25 cellular contexts compared by ENCODE assay signal in genomic region chr6:116954938-116955337, GRCh38.
DNase-seq lines count a peak whose midpoint lies in the region; ATAC-seq, FAIRE-seq and TF ChIP-seq lines count a peak whose summit lies in the region.
"Had no signal": no experiment of that assay in that cellular context is flagged by ENCODE, and none has a peak within 500 bp of the region (broad histone marks: within the 10 kb centered on the region; RNA-seq: fewer than 3 reads in every experiment).

No MANE protein-coding gene starts in this region.

- H4K20me1 ChIP-seq in OCI-LY3 (ENCODE audit: insufficient read depth, low read length) (no peaks in the 10 kb centered on the region), HepG2 (ENCODE audit: insufficient read depth, low read length) (no peaks in the 10 kb centered on the region), OCI-LY7 (ENCODE audit: insufficient read depth, low read length) (no peaks in the 10 kb centered on the region; the same call in 1 of the 2 replicates)

- in situ Hi-C loops in HepG2 (cut with HindIII; ENCODE audit: extremely low pct_ligation_motif_present, low pct_unique_long_range_greater_than_20kb): loop anchor here (25.0 kb wide), 1 partner anchor 657 kb away; the partner anchor contains the start of gene GOPC

- peak in 1 of 2 experiments; percentile 65; a peak in 2 of 4 replicates for TF ChIP-seq EP300 in HepG2 (IDR thresholded peaks at IDR 0.05; ENCODE audit: low read depth in 2 of 2, low read length in 2 of 2)
- TF ChIP-seq EP300 in HepG2 (CRISPR knock-in tag; IDR thresholded peaks at IDR 0.05; ENCODE audit: borderline replicate concordance): no peak

- no peaks in the 10 kb centered on the region for H3K9me3 ChIP-seq in Caco-2
- no peaks in the 10 kb centered on the region for H3K9me3 ChIP-seq in OCI-LY3 (ENCODE audit: insufficient read depth, low read length)
- no peaks in the 10 kb centered on the region for H3K9me3 ChIP-seq in HepG2 (ENCODE audit: low read length)
- H3K9me3 ChIP-seq in OCI-LY7 (ENCODE audit: low read length): no peaks in the 10 kb centered on the region
- H3K9me3 ChIP-seq: adrenal gland had no signal

- POLR2A ChIA-PET in Caco-2 (lab: Charles Lee): no interaction called here
- POLR2A ChIA-PET in HepG2 (lab: Yijun Ruan, JAX): no interaction called here
- POLR2A ChIA-PET in OCI-LY7 (lab: Charles Lee): no interaction called here

- BruUV-seq in Caco-2 (replicated peaks; lab: Mats Ljungman, UMichigan) (no TSS peak), HepG2 (replicated peaks; lab: Mats Ljungman, UMichigan) (no TSS peak), OCI-LY7 (replicated peaks; lab: Mats Ljungman, UMichigan) (no TSS peak)

- H3K27me3 ChIP-seq in Caco-2 (replicated peaks; ENCODE audit: control insufficient read depth, insufficient read depth, low read length) (no peaks in the 10 kb centered on the region), OCI-LY3 (ENCODE audit: low read depth, low read length) (peaks cover 30% of the 10 kb centered on the region), HepG2 (ENCODE audit: control insufficient read depth in 1 of 2, insufficient read depth in 2 of 2, low read length in 2 of 2) (no peaks in the 10 kb centered on the region)
- H3K27me3 ChIP-seq: adrenal gland had no signal

- H3K4me1 Mint-ChIP-seq in Caco-2 (ENCODE audit: low read depth, unreplicated experiment) (peaks cover 27% of the 10 kb centered on the region), osteocyte (ENCODE audit: unreplicated experiment) (no peaks in the 10 kb centered on the region)
- H3K4me1 Mint-ChIP-seq in stimulated activated naive CD8-positive, alpha-beta T cell treated with anti-CD3 and anti-CD28 coated beads, Interleukin-15, amount 100 ng/mL, for 72 hours: no peaks in the 10 kb centered on the region

- H3K9me2 ChIP-seq in OCI-LY7 (ENCODE audit: insufficient read depth, low read length): no peaks in the 10 kb centered on the region

- DNase-seq in Caco-2: peak in 1 of 2 experiments; percentile 41
- peak; percentile 85 for DNase-seq in HepG2 (ENCODE audit: low spot score)
- no peak for DNase-seq in NCI-H1694 (lab: John Stamatoyannopoulos, UW)
- no peak for DNase-seq in osteocyte (ENCODE audit: extremely low spot score, unreplicated experiment)
- DNase-seq in OCI-LY7 (ENCODE audit: low spot score): no peak
- no peak for DNase-seq in stimulated activated naive CD8-positive, alpha-beta T cell treated with anti-CD3 and anti-CD28 coated beads, Interleukin-15, amount 100 ng/mL, for 72 hours
- DNase-seq: ACHN; activated CD4-positive, alpha-beta T cell treated with anti-CD3 and anti-CD28 coated beads for 48 hours; activated CD8-positive, alpha-beta memory T cell treated with anti-CD3 and anti-CD28 coated beads, Interleukin-2, amount 50 U/mL, for 48 hours; activated gamma-delta T cell; adrenal gland; C1 segment of cervical spinal cord; dermis blood vessel endothelial cell; hypothalamus; kidney; NCI-H1105; NCI-H345; stimulated activated CD4-positive, alpha-beta T cell treated with anti-CD3 and anti-CD28 coated beads, Interleukin-4, amount 100 ng/mL, for 1 hour had no signal

- no peaks in the 10 kb centered on the region for H3K9me3 Mint-ChIP-seq in Caco-2 (ENCODE audit: unreplicated experiment)
- H3K9me3 Mint-ChIP-seq in osteocyte (ENCODE audit: unreplicated experiment): no peaks in the 10 kb centered on the region
- H3K9me3 Mint-ChIP-seq in stimulated activated naive CD8-positive, alpha-beta T cell treated with anti-CD3 and anti-CD28 coated beads, Interleukin-15, amount 100 ng/mL, for 72 hours: no peaks in the 10 kb centered on the region

- peak overlapping the region; percentile 71 for H3K4me2 ChIP-seq in OCI-LY3 (ENCODE audit: low read length)
- peak overlapping the region; percentile 68 for H3K4me2 ChIP-seq in HepG2 (ENCODE audit: low read depth, low read length)
- no peak overlapping the region for H3K4me2 ChIP-seq in OCI-LY7 (ENCODE audit: low read length)
- H3K4me2 ChIP-seq: smooth muscle cell had no signal

- no peak for TF ChIP-seq POLR2A in HepG2 (IDR thresholded peaks at IDR 0.05; ENCODE audit: insufficient read depth in 1 of 2, low read depth in 2 of 2, low read length in 2 of 2)

- H3K9ac ChIP-seq in OCI-LY3 (ENCODE audit: low read length) (no peak overlapping the region), HepG2 (ENCODE audit: insufficient read depth, low read depth, low read length) (no peak overlapping the region)

- CTCF ChIA-PET in Caco-2 (lab: Charles Lee): no interaction called here
- CTCF ChIA-PET in HepG2 (lab: Yijun Ruan, JAX; ENCODE audit: low intra/inter-chr PET ratio, low total read pairs): no interaction called here
- CTCF ChIA-PET in OCI-LY7 (lab: Charles Lee; ENCODE audit: unreplicated experiment): no interaction called here

- H3K27me3 Mint-ChIP-seq in Caco-2 (ENCODE audit: insufficient read depth, unreplicated experiment) (no peaks in the 10 kb centered on the region), osteocyte (ENCODE audit: unreplicated experiment) (peaks cover 10% of the 10 kb centered on the region)
- no peaks in the 10 kb centered on the region for H3K27me3 Mint-ChIP-seq in stimulated activated naive CD8-positive, alpha-beta T cell treated with anti-CD3 and anti-CD28 coated beads, Interleukin-15, amount 100 ng/mL, for 72 hours
- H3K27me3 Mint-ChIP-seq: natural killer cell treated with Interleukin-12 subunit alpha and Interleukin-12 subunit beta and Interleukin-15 and Interleukin-18, amount 100 ng/mL, for 72 hours had no signal

- H3K36me3 Mint-ChIP-seq in Caco-2 (ENCODE audit: insufficient read depth, unreplicated experiment) (no peaks in the 10 kb centered on the region), osteocyte (ENCODE audit: unreplicated experiment) (no peaks in the 10 kb centered on the region)
- H3K36me3 Mint-ChIP-seq: natural killer cell treated with Interleukin-12 subunit alpha and Interleukin-12 subunit beta and Interleukin-15 and Interleukin-18, amount 100 ng/mL, for 72 hours had no signal

- H3K4me3 Mint-ChIP-seq in Caco-2 (ENCODE audit: unreplicated experiment) (peak overlapping the region; percentile 54), osteocyte (ENCODE audit: unreplicated experiment) (no peak overlapping the region)
- no peak overlapping the region for H3K4me3 Mint-ChIP-seq in stimulated activated naive CD8-positive, alpha-beta T cell treated with anti-CD3 and anti-CD28 coated beads, Interleukin-15, amount 100 ng/mL, for 72 hours
- H3K4me3 Mint-ChIP-seq: natural killer cell treated with Interleukin-12 subunit alpha and Interleukin-12 subunit beta and Interleukin-15 and Interleukin-18, amount 100 ng/mL, for 72 hours had no signal

- WGBS in HepG2 (ENCODE audit: low lambda C conversion rate): under 1% methylated on average over 7 of the region's 7 CpGs

- no peak overlapping the region for H2AFZ ChIP-seq in OCI-LY3 (ENCODE audit: low read depth, low read length)
- no peak overlapping the region for H2AFZ ChIP-seq in HepG2 (ENCODE audit: low read length)
- no peak overlapping the region for H2AFZ ChIP-seq in OCI-LY7 (ENCODE audit: low read length)

- H3K4me1 ChIP-seq in Caco-2: peaks cover 33% of the 10 kb centered on the region
- peaks cover 32% of the 10 kb centered on the region for H3K4me1 ChIP-seq in OCI-LY3 (ENCODE audit: low read length)
- H3K4me1 ChIP-seq in HepG2 (ENCODE audit: insufficient read depth, low read length): peaks cover 36% of the 10 kb centered on the region
- H3K4me1 ChIP-seq in OCI-LY7 (ENCODE audit: insufficient read depth, low read length, poor library complexity, severe bottlenecking): no peaks in the 10 kb centered on the region
- H3K4me1 ChIP-seq: adrenal gland had no signal

- peak overlapping the region; percentile 38 for H3K27ac Mint-ChIP-seq in Caco-2 (ENCODE audit: unreplicated experiment)
- no peak overlapping the region for H3K27ac Mint-ChIP-seq in osteocyte (ENCODE audit: unreplicated experiment)
- H3K27ac Mint-ChIP-seq in stimulated activated naive CD8-positive, alpha-beta T cell treated with anti-CD3 and anti-CD28 coated beads, Interleukin-15, amount 100 ng/mL, for 72 hours: no peak overlapping the region
- H3K27ac Mint-ChIP-seq: natural killer cell treated with Interleukin-12 subunit alpha and Interleukin-12 subunit beta and Interleukin-15 and Interleukin-18, amount 100 ng/mL, for 72 hours had no signal

- TF ChIP-seq CTCF in Caco-2 (IDR thresholded peaks at IDR 0.05; ENCODE audit: insufficient read depth in 1 of 2, low read depth in 1 of 2, low read length in 1 of 2, severe bottlenecking in 1 of 2, unreplicated experiment in 1 of 2) (no peak), OCI-LY3 (IDR thresholded peaks at IDR 0.05; ENCODE audit: low read depth, low read length) (no peak), HepG2 (CRISPR knock-in tag; IDR thresholded peaks at IDR 0.05) (no peak), osteocyte (IDR thresholded peaks at IDR 0.05) (no peak), OCI-LY7 (conservative IDR thresholded peaks at IDR 0.05; ENCODE audit: low read length) (no peak)

- TF ChIP-seq RAD21 in HepG2 (CRISPR knock-in tag; IDR thresholded peaks at IDR 0.05): no peak

- H3K27ac ChIP-seq in OCI-LY3 (ENCODE audit: low read length) (no peak overlapping the region), HepG2 (ENCODE audit: extremely low read length, insufficient read depth, low read length) (no peak overlapping the region), OCI-LY7 (ENCODE audit: low read depth, low read length, poor library complexity, severe bottlenecking) (no peak overlapping the region)
- H3K27ac ChIP-seq: adrenal gland had no signal

- ATAC-seq in HG02678 (IDR thresholded peaks at IDR 0.05; ENCODE audit: unreplicated experiment) (peak; percentile 50), HepG2 (peak; percentile 100)
- no peak for ATAC-seq in stimulated activated naive CD8-positive, alpha-beta T cell treated with anti-CD3 and anti-CD28 coated beads, Interleukin-15, amount 100 ng/mL, for 72 hours
- ATAC-seq: natural killer cell treated with Interleukin-12 subunit alpha and Interleukin-12 subunit beta and Interleukin-15 and Interleukin-18, amount 100 ng/mL, for 72 hours had no signal

- H3K4me3 ChIP-seq in Caco-2 (ENCODE audit: low read depth, low read length) (no peak overlapping the region), OCI-LY3 (ENCODE audit: low read length) (peak overlapping the region; percentile 61), HepG2 (replicated peaks in 1 of 3; ENCODE audit: insufficient read depth in 1 of 3, low read depth in 2 of 3, low read length in 3 of 3) (peak overlapping the region in 2 of 3 experiments; percentile 13 to 19; a peak in 3 of 6 replicates), OCI-LY7 (ENCODE audit: low read depth, low read length, poor library complexity, severe bottlenecking) (no peak overlapping the region)
- H3K4me3 ChIP-seq: adrenal gland, smooth muscle cell had no signal

- intact Hi-C loops in Caco-2 (cut with micrococcal nuclease; ENCODE audit: unreplicated experiment) (loop anchor here (1.0 kb wide), 2 partner anchors 22 to 31 kb away; no protein-coding TSS in a partner anchor), HepG2 (cut with micrococcal nuclease; ENCODE audit: unreplicated experiment) (no loop called here), OCI-LY7 (cut with micrococcal nuclease; ENCODE audit: unreplicated experiment) (no loop called here)

- FAIRE-seq in HepG2 (lab: Jason Lieb, UNC): peak; percentile 83
- FAIRE-seq: bronchial epithelial cell, GM12891, kidney, TTC549 had no signal

- no peaks in the 10 kb centered on the region for H3K36me3 ChIP-seq in Caco-2 (ENCODE audit: control insufficient read depth, insufficient read depth, low read length)
- no peaks in the 10 kb centered on the region for H3K36me3 ChIP-seq in OCI-LY3 (replicated peaks; ENCODE audit: low read depth, low read length)
- H3K36me3 ChIP-seq in HepG2 (replicated peaks in 1 of 2; ENCODE audit: control insufficient read depth in 1 of 2, insufficient read depth in 2 of 2, low read length in 2 of 2): no peaks in the 10 kb centered on the region
- H3K36me3 ChIP-seq in OCI-LY7 (ENCODE audit: insufficient read depth, low read length): no peaks in the 10 kb centered on the region
- H3K36me3 ChIP-seq: adrenal gland had no signal

- no peaks in the 10 kb centered on the region for H3K79me2 ChIP-seq in OCI-LY3 (ENCODE audit: low read length)
- H3K79me2 ChIP-seq in HepG2 (ENCODE audit: insufficient read depth, low read length): no peaks in the 10 kb centered on the region
- H3K79me2 ChIP-seq in OCI-LY7 (ENCODE audit: insufficient read depth, low read depth, low read length): no peaks in the 10 kb centered on the region

Comparison
In these comparisons a context has a peak if more than half of its experiments do, and no peak if none do; other contexts are left out.
1. H3K4me3 ChIP-seq: peak in OCI-LY3 (single experiment) and HepG2 (2 of 3); none in Caco-2 (single experiment) and OCI-LY7 (single experiment).